In genomic region chr6:49514571-49515484, GRCh38 we compare ENCODE assay signal across 31 cellular contexts. TPM values are rescaled to one million over a fixed set of nuclear protein-coding genes. Genes with fewer than 3 reads are reported as not detected.
"Had no signal": no experiment of that assay in that cellular context is flagged by ENCODE, and none has a peak within 500 bp of the region (broad histone marks: within the 10 kb centered on the region; RNA-seq: fewer than 3 reads in every experiment).

No MANE protein-coding gene starts in this region.

- H3K9me3 ChIP-seq: heart right ventricle, lower lobe of right lung, mucosa of descending colon, tibial nerve had no signal

- H3K27ac ChIP-seq: heart right ventricle, lower lobe of right lung, tibial nerve had no signal

- H3K9me3 Mint-ChIP-seq: activated CD4-positive, alpha-beta memory T cell treated with anti-CD3 and anti-CD28 coated beads, Interleukin-2, amount 10 ng/mL, durations not matched to agents 7 days and 5 days; activated CD4-positive, alpha-beta T cell treated with anti-CD3 and anti-CD28 coated beads, Interleukin-2, amount 10 ng/mL, durations not matched to agents 7 days and 5 days; activated naive CD4-positive, alpha-beta T cell treated with anti-CD3 and anti-CD28 coated beads, Interleukin-2, amount 10 ng/mL, durations not matched to agents 7 days and 5 days; activated T-cell treated with anti-CD3 and anti-CD28 coated beads, Interleukin-2, amount 50 U/mL, for 24 hours; effector memory CD8-positive, alpha-beta T cell; natural killer cell treated with Interleukin-12 subunit alpha and Interleukin-12 subunit beta and Interleukin-15 and Interleukin-18, amount 100 ng/mL, for 72 hours; WTC11 had no signal

- H3K36me3 Mint-ChIP-seq: activated naive CD4-positive, alpha-beta T cell treated with anti-CD3 and anti-CD28 coated beads, Interleukin-2, amount 10 ng/mL, durations not matched to agents 7 days and 5 days; natural killer cell treated with Interleukin-12 subunit alpha and Interleukin-12 subunit beta and Interleukin-15 and Interleukin-18, amount 100 ng/mL, for 72 hours; WTC11 had no signal

- H3K4me3 Mint-ChIP-seq: activated CD4-positive, alpha-beta memory T cell treated with anti-CD3 and anti-CD28 coated beads, Interleukin-2, amount 10 ng/mL, durations not matched to agents 7 days and 5 days; activated CD4-positive, alpha-beta T cell treated with anti-CD3 and anti-CD28 coated beads, Interleukin-2, amount 10 ng/mL, durations not matched to agents 7 days and 5 days; activated naive CD4-positive, alpha-beta T cell treated with anti-CD3 and anti-CD28 coated beads, Interleukin-2, amount 10 ng/mL, durations not matched to agents 7 days and 5 days; activated T-cell treated with anti-CD3 and anti-CD28 coated beads, Interleukin-2, amount 50 U/mL, for 24 hours; effector memory CD8-positive, alpha-beta T cell; natural killer cell treated with Interleukin-12 subunit alpha and Interleukin-12 subunit beta and Interleukin-15 and Interleukin-18, amount 100 ng/mL, for 72 hours; T-helper 17 cell; WTC11 had no signal

- H3K4me1 ChIP-seq: heart right ventricle, lower lobe of right lung, tibial nerve had no signal

- ATAC-seq: effector memory CD8-positive, alpha-beta T cell; esophagus mucosa; heart right ventricle; lower lobe of right lung; mucosa of descending colon; natural killer cell treated with Interleukin-12 subunit alpha and Interleukin-12 subunit beta and Interleukin-15 and Interleukin-18, amount 100 ng/mL, for 72 hours; right cardiac atrium; T-helper 17 cell; WTC11 had no signal

- H3K4me1 Mint-ChIP-seq: activated CD4-positive, alpha-beta memory T cell treated with anti-CD3 and anti-CD28 coated beads, Interleukin-2, amount 10 ng/mL, durations not matched to agents 7 days and 5 days; activated CD4-positive, alpha-beta T cell treated with anti-CD3 and anti-CD28 coated beads, Interleukin-2, amount 10 ng/mL, durations not matched to agents 7 days and 5 days; activated naive CD4-positive, alpha-beta T cell treated with anti-CD3 and anti-CD28 coated beads, Interleukin-2, amount 10 ng/mL, durations not matched to agents 7 days and 5 days; T-helper 17 cell had no signal

- H3K4me3 ChIP-seq: heart right ventricle, lower lobe of right lung, mucosa of descending colon, tibial nerve had no signal

- DNase-seq: activated CD4-positive, alpha-beta memory T cell treated with anti-CD3 and anti-CD28 coated beads, Interleukin-2, amount 10 ng/mL, durations not matched to agents 7 days and 5 days; activated CD4-positive, alpha-beta T cell treated with anti-CD3 and anti-CD28 coated beads for 1 hour; activated CD4-positive, alpha-beta T cell treated with anti-CD3 and anti-CD28 coated beads, Interleukin-2, amount 10 ng/mL, durations not matched to agents 7 days and 5 days; activated CD8-positive, alpha-beta memory T cell treated with anti-CD3 and anti-CD28 coated beads, Interleukin-2, amount 50 U/mL, for 48 hours; activated gamma-delta T cell; activated naive CD4-positive, alpha-beta T cell treated with anti-CD3 and anti-CD28 coated beads, Interleukin-2, amount 10 ng/mL, durations not matched to agents 7 days and 5 days; activated T-cell treated with anti-CD3 and anti-CD28 coated beads, Interleukin-2, amount 50 U/mL, for 24 hours; amniotic stem cell; caudate nucleus; cortex of kidney; effector memory CD8-positive, alpha-beta T cell; foreskin fibroblast; heart right ventricle; lower lobe of right lung; mucosa of descending colon; right cardiac atrium; stimulated activated CD4-positive, alpha-beta T cell treated with anti-CD3 and anti-CD28 coated beads, Interleukin-2, amount 100 ng/mL, for 48 hours; stimulated activated naive CD4-positive, alpha-beta T cell treated with Interleukin-2 at 50 U/mL for 16 hours; T-helper 17 cell had no signal

- H3K27ac Mint-ChIP-seq: activated CD4-positive, alpha-beta memory T cell treated with anti-CD3 and anti-CD28 coated beads, Interleukin-2, amount 10 ng/mL, durations not matched to agents 7 days and 5 days; activated CD4-positive, alpha-beta T cell treated with anti-CD3 and anti-CD28 coated beads, Interleukin-2, amount 10 ng/mL, durations not matched to agents 7 days and 5 days; activated naive CD4-positive, alpha-beta T cell treated with anti-CD3 and anti-CD28 coated beads, Interleukin-2, amount 10 ng/mL, durations not matched to agents 7 days and 5 days; activated T-cell treated with anti-CD3 and anti-CD28 coated beads, Interleukin-2, amount 50 U/mL, for 24 hours; effector memory CD8-positive, alpha-beta T cell; natural killer cell treated with Interleukin-12 subunit alpha and Interleukin-12 subunit beta and Interleukin-15 and Interleukin-18, amount 100 ng/mL, for 72 hours; T-helper 17 cell; WTC11 had no signal

- H3K36me3 ChIP-seq: heart right ventricle, lower lobe of right lung, tibial nerve had no signal

- H3K27me3 ChIP-seq: tibial nerve had no signal

RNA-seq across cellular contexts. Expression of gene GLYATL3, which starts 15.1 kb away (rescaled TPM):
- total RNA-seq: activated CD4-positive, alpha-beta memory T cell treated with anti-CD3 and anti-CD28 coated beads, Interleukin-2, amount 10 ng/mL, durations not matched to agents 7 days and 5 days; activated CD4-positive, alpha-beta T cell treated with anti-CD3 and anti-CD28 coated beads, Interleukin-2, amount 10 ng/mL, durations not matched to agents 7 days and 5 days; chondrocyte; esophagus mucosa; heart right ventricle; kidney epithelial cell; lower lobe of right lung; mesenteric fat pad; mucosa of descending colon; myocyte; natural killer cell treated with Interleukin-12 subunit alpha and Interleukin-12 subunit beta and Interleukin-15 and Interleukin-18, amount 100 ng/mL, for 72 hours; omental fat pad; right cardiac atrium; skeletal muscle tissue; T-helper 17 cell; temporal lobe; tibial nerve; ureter; WTC11 had no signal
- polyA plus RNA-seq: heart right ventricle, right cardiac atrium had no signal

RNA-seq across cellular contexts. Expression of gene C6orf141, which starts 35.6 kb away (rescaled TPM):
- total RNA-seq: chondrocyte; natural killer cell treated with Interleukin-12 subunit alpha and Interleukin-12 subunit beta and Interleukin-15 and Interleukin-18, amount 100 ng/mL, for 72 hours; T-helper 17 cell had no signal
